Comparison of ENCODE assay signal across 8 cellular contexts in the genomic region with DNA sequence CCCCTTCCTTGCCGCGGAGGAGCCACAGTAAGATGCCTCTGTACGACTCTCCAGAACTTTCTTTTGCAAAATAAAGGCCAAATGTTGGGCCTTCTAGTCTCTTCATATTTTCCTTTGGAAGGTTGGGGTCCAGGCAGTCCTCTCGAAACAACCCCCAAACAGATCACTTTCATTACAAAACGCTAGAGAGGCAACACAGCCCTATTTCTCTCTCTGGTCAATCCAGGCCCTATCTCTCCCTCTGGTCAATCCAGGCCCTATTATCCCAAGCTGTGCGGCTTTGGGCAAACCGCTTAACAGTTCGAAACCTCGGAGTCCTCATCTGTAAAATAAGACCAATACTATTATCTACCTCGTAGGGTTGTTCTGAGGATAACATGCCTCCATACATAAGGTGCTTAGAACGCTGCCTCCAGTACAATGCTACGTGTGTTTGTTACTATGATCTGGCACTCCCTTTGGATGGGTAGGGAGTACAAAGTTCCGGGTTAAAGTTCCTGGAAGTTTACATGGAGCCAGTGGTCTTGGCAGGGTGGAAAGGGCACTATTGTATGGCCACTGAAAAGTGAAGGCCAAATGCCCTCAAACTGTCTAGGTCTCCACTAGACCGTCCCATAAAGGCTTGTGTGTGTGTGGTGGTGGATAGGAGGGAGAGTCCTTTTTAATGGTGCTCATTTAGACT.
DNase-seq lines count a peak whose midpoint lies in the region; ATAC-seq and TF ChIP-seq lines count a peak whose summit lies in the region.
"Had no signal": no experiment of that assay in that cellular context is flagged by ENCODE, and none has a peak within 500 bp of the region (broad histone marks: within the 10 kb centered on the region; RNA-seq: fewer than 3 reads in every experiment).

No MANE protein-coding gene starts in this region.

- no peaks in the 10 kb centered on the region for H3K9me3 ChIP-seq in HCT116 (ENCODE audit: control insufficient read depth in 1 of 2, insufficient read depth in 1 of 2, low read depth in 1 of 2, low read length in 2 of 2)
- H3K9me3 ChIP-seq in iPS-20b (ENCODE audit: insufficient read depth, low read depth, low read length) = no peaks in the 10 kb centered on the region

- H3K27me3 Mint-ChIP-seq in activated CD4-positive, alpha-beta memory T cell treated with anti-CD3 and anti-CD28 coated beads for 36 hours = no peaks in the 10 kb centered on the region
- H3K27me3 Mint-ChIP-seq in stimulated activated naive B cell treated with anti-CD40 and anti-IgM and Interleukin-4, amounts not matched to agents 10 μg/mL and 1 μg/mL and 100 μg/mL, for 72 hours = peaks cover 0 to 13% of the 10 kb centered on the region in 2 donors

- H3K36me3 Mint-ChIP-seq in activated CD4-positive, alpha-beta memory T cell treated with anti-CD3 and anti-CD28 coated beads for 36 hours = peaks cover 5% of the 10 kb centered on the region
- H3K36me3 Mint-ChIP-seq in stimulated activated naive B cell treated with anti-CD40 and anti-IgM and Interleukin-4, amounts not matched to agents 10 μg/mL and 1 μg/mL and 100 μg/mL, for 72 hours = peaks cover 0 to 8% of the 10 kb centered on the region in 2 donors

- H3K9ac ChIP-seq in HCT116 (ENCODE audit: low read length) = peak overlapping the region; percentile 83
- H3K9ac ChIP-seq in iPS-20b (ENCODE audit: low read depth, low read length) = peak overlapping the region; percentile 76; the same call in 1 of the 2 replicates

- peaks cover 28% of the 10 kb centered on the region for H3K4me1 Mint-ChIP-seq in activated CD4-positive, alpha-beta memory T cell treated with anti-CD3 and anti-CD28 coated beads for 36 hours (ENCODE audit: low read depth)
- H3K4me1 Mint-ChIP-seq in stimulated activated naive B cell treated with anti-CD40 and anti-IgM and Interleukin-4, amounts not matched to agents 10 μg/mL and 1 μg/mL and 100 μg/mL, for 72 hours = peaks cover 30 to 59% of the 10 kb centered on the region in 2 donors

- DNase-seq in HCT116 (ENCODE audit: low read depth, low spot score) (no peak), OCI-M2 (lab: John Stamatoyannopoulos, UW; ENCODE audit: unreplicated experiment) (no peak)
- DNase-seq in activated CD4-positive, alpha-beta memory T cell treated with anti-CD3 and anti-CD28 coated beads for 36 hours = no peak
- no peak for DNase-seq in stimulated activated naive B cell treated with anti-CD40 and anti-IgM and Interleukin-4, amounts not matched to agents 10 μg/mL and 1 μg/mL and 100 μg/mL, for 72 hours
- DNase-seq: central memory CD4-positive, alpha-beta T cell had no signal

- H3K79me2 ChIP-seq in HCT116 (ENCODE audit: insufficient read depth, low read length) = peaks cover 34% of the 10 kb centered on the region

- ATAC-seq in HCT116 (no peak), HG03520 (IDR thresholded peaks at IDR 0.05; ENCODE audit: unreplicated experiment) (no peak), HG03039 (IDR thresholded peaks at IDR 0.05; ENCODE audit: unreplicated experiment) (no peak)
- no peak for ATAC-seq in stimulated activated naive B cell treated with anti-CD40 and anti-IgM and Interleukin-4, amounts not matched to agents 10 μg/mL and 1 μg/mL and 100 μg/mL, for 72 hours (replicated peaks)

- H3K27ac Mint-ChIP-seq in activated CD4-positive, alpha-beta memory T cell treated with anti-CD3 and anti-CD28 coated beads for 36 hours = peak overlapping the region; percentile 100
- peak overlapping the region; percentile 100 for H3K27ac Mint-ChIP-seq in stimulated activated naive B cell treated with anti-CD40 and anti-IgM and Interleukin-4, amounts not matched to agents 10 μg/mL and 1 μg/mL and 100 μg/mL, for 72 hours

- no peaks in the 10 kb centered on the region for H3K27me3 ChIP-seq in HCT116 (ENCODE audit: insufficient read depth, low read length)
- H3K27me3 ChIP-seq in iPS-20b (ENCODE audit: insufficient read depth, low read length) = peaks cover 30% of the 10 kb centered on the region

- peak overlapping the region; percentile 90 for H3K4me3 Mint-ChIP-seq in activated CD4-positive, alpha-beta memory T cell treated with anti-CD3 and anti-CD28 coated beads for 36 hours
- peak overlapping the region; percentile 81 to 88 for H3K4me3 Mint-ChIP-seq in stimulated activated naive B cell treated with anti-CD40 and anti-IgM and Interleukin-4, amounts not matched to agents 10 μg/mL and 1 μg/mL and 100 μg/mL, for 72 hours

- H4K20me1 ChIP-seq in HCT116 (ENCODE audit: insufficient read depth) = no peaks in the 10 kb centered on the region

- peak overlapping the region; percentile 86 for H3K4me2 ChIP-seq in HCT116 (ENCODE audit: low read length)

- TF ChIP-seq RAD21 in HCT116 (IDR thresholded peaks at IDR 0.05; ENCODE audit: low read depth) = no peak

- H3K4me3 ChIP-seq in HCT116 (replicated peaks in 1 of 2; ENCODE audit: low read depth in 1 of 2, low read length in 2 of 2) (peak overlapping the region; percentile 37 to 60), iPS-20b (ENCODE audit: low read length) (peak overlapping the region; percentile 74; the same call in 1 of the 2 replicates)

- H3K9me2 ChIP-seq in HCT116 (ENCODE audit: insufficient read depth) = no peaks in the 10 kb centered on the region

- peaks cover 34 to 85% of the 10 kb centered on the region in 2 experiments for H3K4me1 ChIP-seq in HCT116 (ENCODE audit: control insufficient read depth in 1 of 2, insufficient read depth in 2 of 2, low read length in 2 of 2)
- H3K4me1 ChIP-seq in iPS-20b (ENCODE audit: insufficient read depth, low read length) = peaks cover 13% of the 10 kb centered on the region; the same call in 1 of the 2 replicates

- POLR2A ChIA-PET in HCT116 (lab: Charles Lee) = no interaction called here
- POLR2A ChIA-PET in activated CD4-positive, alpha-beta memory T cell treated with anti-CD3 and anti-CD28 coated beads for 36 hours (lab: Charles Lee) = interaction anchor here (0.9 to 1.7 kb wide), 8 partner anchors 16 to 1369 kb away, joined by 3 to 10 read pairs (median 4); partner anchors contain the start of gene BCOR

- no peak for TF ChIP-seq CTCF in HCT116 (IDR thresholded peaks at IDR 0.05 in 2 of 3, conservative IDR thresholded peaks at IDR 0.05 in 1 of 3; ENCODE audit: borderline replicate concordance in 1 of 3, insufficient read depth in 1 of 3, low read depth in 2 of 3, low read length in 2 of 3)

- no TSS peak for BruUV-seq in HCT116 (replicated peaks; lab: Mats Ljungman, UMichigan)

- H3K36me3 ChIP-seq in HCT116 (ENCODE audit: control insufficient read depth in 1 of 2, insufficient read depth in 2 of 2, low read length in 2 of 2) (no peaks in the 10 kb centered on the region), iPS-20b (ENCODE audit: insufficient read depth, low read depth, low read length) (no peaks in the 10 kb centered on the region)

- no peak overlapping the region for H2AFZ ChIP-seq in HCT116 (ENCODE audit: low read depth, low read length, poor library complexity, severe bottlenecking)

- TF ChIP-seq POLR2A in HCT116 (IDR thresholded peaks at IDR 0.05; ENCODE audit: borderline replicate concordance, extremely low read depth, insufficient read depth, insufficient read length) = no peak

- CTCF ChIA-PET in HCT116 (lab: Charles Lee) = no interaction called here
- CTCF ChIA-PET in activated CD4-positive, alpha-beta memory T cell treated with anti-CD3 and anti-CD28 coated beads for 36 hours (lab: Charles Lee) = interaction anchor here (1.0 kb wide), 1 partner anchor 296 kb away, joined by 5 read pairs; no protein-coding TSS in a partner anchor

- no peaks in the 10 kb centered on the region for H3K9me3 Mint-ChIP-seq in activated CD4-positive, alpha-beta memory T cell treated with anti-CD3 and anti-CD28 coated beads for 36 hours
- H3K9me3 Mint-ChIP-seq in stimulated activated naive B cell treated with anti-CD40 and anti-IgM and Interleukin-4, amounts not matched to agents 10 μg/mL and 1 μg/mL and 100 μg/mL, for 72 hours = no peaks in the 10 kb centered on the region

- H3K27ac ChIP-seq in HCT116 (ENCODE audit: low read depth, low read length) = peak overlapping the region; percentile 98
- H3K27ac ChIP-seq in iPS-20b (ENCODE audit: low read length) = no peak overlapping the region

- RAD21 ChIA-PET in HCT116 (lab: Charles Lee; ENCODE audit: low non-redundant PET in 1 of 2, low total read pairs in 2 of 2, uncharacterized antibody in 2 of 2, unreplicated experiment in 2 of 2) = no interaction called here

- intact Hi-C loops in HCT116 (cut with micrococcal nuclease) = loop anchor here (2.0 to 10.0 kb wide), 4 partner anchors 74 to 1368 kb away; partner anchors contain the start of gene MID1IP1
- intact Hi-C loops in activated CD4-positive, alpha-beta memory T cell treated with anti-CD3 and anti-CD28 coated beads for 36 hours (cut with micrococcal nuclease) = loop anchor here (5.0 to 10.0 kb wide), 6 partner anchors 94 to 1371 kb away; partner anchors contain the start of genes MID1IP1 and USP9X

TF ChIP-seq in HCT116, 20 proteins besides CTCF, POLR2A, EP300 and RAD21:
- TF ChIP-seq, protein P1, sequence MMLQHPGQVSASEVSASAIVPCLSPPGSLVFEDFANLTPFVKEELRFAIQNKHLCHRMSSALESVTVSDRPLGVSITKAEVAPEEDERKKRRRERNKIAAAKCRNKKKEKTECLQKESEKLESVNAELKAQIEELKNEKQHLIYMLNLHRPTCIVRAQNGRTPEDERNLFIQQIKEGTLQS (IDR thresholded peaks at IDR 0.05) = no peak
- TF ChIP-seq SRF (IDR thresholded peaks at IDR 0.05; ENCODE audit: low read depth) (no peak), JUND (IDR thresholded peaks at IDR 0.05) (no peak), YY1 (IDR thresholded peaks at IDR 0.05; ENCODE audit: extremely low read depth, insufficient replicate concordance, low read depth, low read length) (no peak), EGR1 (IDR thresholded peaks at IDR 0.05; ENCODE audit: low read depth) (no peak), EZH2phosphoT487 (IDR thresholded peaks at IDR 0.05; ENCODE audit: borderline replicate concordance) (no peak), ELF1 (IDR thresholded peaks at IDR 0.05; ENCODE audit: borderline replicate concordance, low read depth) (no peak), CBX3 (IDR thresholded peaks at IDR 0.05; ENCODE audit: low read depth) (no peak)
